In the genomic region with DNA sequence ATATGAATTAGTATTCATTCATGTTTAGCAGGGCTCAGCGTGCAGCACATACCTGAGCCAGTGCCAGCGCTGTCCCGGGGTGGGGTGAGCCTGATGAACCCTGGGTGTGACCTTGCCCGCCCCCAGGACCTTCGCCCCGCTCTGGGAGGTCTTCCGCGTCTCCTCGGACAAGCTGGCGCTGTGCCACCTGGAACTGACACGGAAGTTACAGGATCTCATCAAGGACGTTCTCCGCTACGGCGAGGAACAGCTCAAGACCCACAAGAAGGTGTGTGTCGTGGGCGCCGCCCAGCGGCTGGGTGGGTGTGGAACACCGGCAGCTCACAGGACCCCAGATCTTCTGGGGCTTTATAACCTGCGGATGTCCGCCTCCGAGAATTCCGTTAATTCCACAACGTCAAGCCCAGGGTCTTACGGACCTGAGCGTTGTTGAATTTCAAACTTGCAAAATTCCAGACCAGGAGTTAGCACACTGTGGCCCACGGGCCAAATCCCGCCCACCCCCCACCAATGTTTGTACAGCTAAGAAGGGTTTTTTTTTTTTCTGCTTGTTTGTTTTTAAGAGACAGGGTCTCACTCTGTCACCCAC, we compare ENCODE assay signal across 1 cellular context.
TF ChIP-seq lines count a peak whose summit lies in the region.

No MANE protein-coding gene starts in this region.

TF ChIP-seq in HepG2, 621 proteins besides CTCF, POLR2A, EP300 and RAD21 (continued from another document and continues in another):
- TF ChIP-seq, protein P1, sequence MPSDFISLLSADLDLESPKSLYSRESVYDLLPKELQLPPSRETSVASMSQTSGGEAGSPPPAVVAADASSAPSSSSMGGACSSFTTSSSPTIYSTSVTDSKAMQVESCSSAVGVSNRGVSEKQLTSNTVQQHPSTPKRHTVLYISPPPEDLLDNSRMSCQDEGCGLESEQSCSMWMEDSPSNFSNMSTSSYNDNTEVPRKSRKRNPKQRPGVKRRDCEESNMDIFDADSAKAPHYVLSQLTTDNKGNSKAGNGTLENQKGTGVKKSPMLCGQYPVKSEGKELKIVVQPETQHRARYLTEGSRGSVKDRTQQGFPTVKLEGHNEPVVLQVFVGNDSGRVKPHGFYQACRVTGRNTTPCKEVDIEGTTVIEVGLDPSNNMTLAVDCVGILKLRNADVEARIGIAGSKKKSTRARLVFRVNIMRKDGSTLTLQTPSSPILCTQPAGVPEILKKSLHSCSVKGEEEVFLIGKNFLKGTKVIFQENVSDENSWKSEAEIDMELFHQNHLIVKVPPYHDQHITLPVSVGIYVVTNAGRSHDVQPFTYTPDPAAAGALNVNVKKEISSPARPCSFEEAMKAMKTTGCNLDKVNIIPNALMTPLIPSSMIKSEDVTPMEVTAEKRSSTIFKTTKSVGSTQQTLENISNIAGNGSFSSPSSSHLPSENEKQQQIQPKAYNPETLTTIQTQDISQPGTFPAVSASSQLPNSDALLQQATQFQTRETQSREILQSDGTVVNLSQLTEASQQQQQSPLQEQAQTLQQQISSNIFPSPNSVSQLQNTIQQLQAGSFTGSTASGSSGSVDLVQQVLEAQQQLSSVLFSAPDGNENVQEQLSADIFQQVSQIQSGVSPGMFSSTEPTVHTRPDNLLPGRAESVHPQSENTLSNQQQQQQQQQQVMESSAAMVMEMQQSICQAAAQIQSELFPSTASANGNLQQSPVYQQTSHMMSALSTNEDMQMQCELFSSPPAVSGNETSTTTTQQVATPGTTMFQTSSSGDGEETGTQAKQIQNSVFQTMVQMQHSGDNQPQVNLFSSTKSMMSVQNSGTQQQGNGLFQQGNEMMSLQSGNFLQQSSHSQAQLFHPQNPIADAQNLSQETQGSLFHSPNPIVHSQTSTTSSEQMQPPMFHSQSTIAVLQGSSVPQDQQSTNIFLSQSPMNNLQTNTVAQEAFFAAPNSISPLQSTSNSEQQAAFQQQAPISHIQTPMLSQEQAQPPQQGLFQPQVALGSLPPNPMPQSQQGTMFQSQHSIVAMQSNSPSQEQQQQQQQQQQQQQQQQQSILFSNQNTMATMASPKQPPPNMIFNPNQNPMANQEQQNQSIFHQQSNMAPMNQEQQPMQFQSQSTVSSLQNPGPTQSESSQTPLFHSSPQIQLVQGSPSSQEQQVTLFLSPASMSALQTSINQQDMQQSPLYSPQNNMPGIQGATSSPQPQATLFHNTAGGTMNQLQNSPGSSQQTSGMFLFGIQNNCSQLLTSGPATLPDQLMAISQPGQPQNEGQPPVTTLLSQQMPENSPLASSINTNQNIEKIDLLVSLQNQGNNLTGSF (CRISPR knock-in tag; IDR thresholded peaks at IDR 0.05), result no peak
- TF ChIP-seq, protein P2, sequence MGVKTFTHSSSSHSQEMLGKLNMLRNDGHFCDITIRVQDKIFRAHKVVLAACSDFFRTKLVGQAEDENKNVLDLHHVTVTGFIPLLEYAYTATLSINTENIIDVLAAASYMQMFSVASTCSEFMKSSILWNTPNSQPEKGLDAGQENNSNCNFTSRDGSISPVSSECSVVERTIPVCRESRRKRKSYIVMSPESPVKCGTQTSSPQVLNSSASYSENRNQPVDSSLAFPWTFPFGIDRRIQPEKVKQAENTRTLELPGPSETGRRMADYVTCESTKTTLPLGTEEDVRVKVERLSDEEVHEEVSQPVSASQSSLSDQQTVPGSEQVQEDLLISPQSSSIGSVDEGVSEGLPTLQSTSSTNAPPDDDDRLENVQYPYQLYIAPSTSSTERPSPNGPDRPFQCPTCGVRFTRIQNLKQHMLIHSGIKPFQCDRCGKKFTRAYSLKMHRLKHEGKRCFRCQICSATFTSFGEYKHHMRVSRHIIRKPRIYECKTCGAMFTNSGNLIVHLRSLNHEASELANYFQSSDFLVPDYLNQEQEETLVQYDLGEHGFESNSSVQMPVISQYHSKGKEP (CRISPR knock-in tag; IDR thresholded peaks at IDR 0.05), result no peak
- TF ChIP-seq CBX5 (CRISPR knock-in tag; IDR thresholded peaks at IDR 0.05; ENCODE audit: borderline replicate concordance) (no peak), BRCA1 (CRISPR knock-in tag; IDR thresholded peaks at IDR 0.05) (0 out of 2 replicates have a peak, but pooled peaks have one; percentile 49), ZKSCAN8 (CRISPR knock-in tag; IDR thresholded peaks at IDR 0.05; ENCODE audit: borderline replicate concordance) (peak; percentile 76; the same call in 1 of the 2 replicates), ZNF496 (CRISPR knock-in tag; IDR thresholded peaks at IDR 0.05; ENCODE audit: insufficient replicate concordance) (no peak), RELA (CRISPR knock-in tag; IDR thresholded peaks at IDR 0.05) (no peak), ZSCAN20 (CRISPR knock-in tag; IDR thresholded peaks at IDR 0.05; ENCODE audit: borderline replicate concordance) (no peak), KDM6A (CRISPR knock-in tag; IDR thresholded peaks at IDR 0.05; ENCODE audit: low read depth) (no peak), ZNF468 (CRISPR knock-in tag; IDR thresholded peaks at IDR 0.05) (no peak), IRX3 (CRISPR knock-in tag; IDR thresholded peaks at IDR 0.05; ENCODE audit: borderline replicate concordance, low read depth) (no peak), FOXM1 (CRISPR knock-in tag; IDR thresholded peaks at IDR 0.05) (no peak), JARID2 (CRISPR knock-in tag; IDR thresholded peaks at IDR 0.05; ENCODE audit: insufficient replicate concordance) (no peak), ZFP36 (IDR thresholded peaks at IDR 0.05; ENCODE audit: borderline replicate concordance, low read depth, low read length, partially characterized antibody) (no peak), ZFP82 (CRISPR knock-in tag; IDR thresholded peaks at IDR 0.05; ENCODE audit: borderline replicate concordance) (no peak), POLR2AphosphoS2 (IDR thresholded peaks at IDR 0.05; ENCODE audit: low read depth, low read length) (no peak), ZNF841 (CRISPR knock-in tag; IDR thresholded peaks at IDR 0.05; ENCODE audit: borderline replicate concordance) (no peak), KLF11 (CRISPR knock-in tag; IDR thresholded peaks at IDR 0.05) (no peak), PLRG1 (conservative IDR thresholded peaks at IDR 0.05) (no peak), ZSCAN29 (CRISPR knock-in tag; conservative IDR thresholded peaks at IDR 0.05) (peak; percentile 34; the same call in 1 of the 2 replicates), GPN1 (CRISPR knock-in tag; IDR thresholded peaks at IDR 0.05; ENCODE audit: borderline replicate concordance) (no peak), AGO2 (optimal IDR thresholded peaks at IDR 0.05; ENCODE audit: low read depth, low read length) (no peak), ZNF780A (CRISPR knock-in tag; IDR thresholded peaks at IDR 0.05) (no peak), GATA4 (IDR thresholded peaks at IDR 0.05; ENCODE audit: borderline replicate concordance, low read depth) (no peak), ZNF703 (CRISPR knock-in tag; IDR thresholded peaks at IDR 0.05; ENCODE audit: borderline replicate concordance) (no peak), ZMYM4 (CRISPR knock-in tag; IDR thresholded peaks at IDR 0.05) (peak; percentile 82), ZNF256 (CRISPR knock-in tag; conservative IDR thresholded peaks at IDR 0.05) (no peak), ZNF263 (CRISPR knock-in tag; IDR thresholded peaks at IDR 0.05) (no peak), ZMYM2 (CRISPR knock-in tag; IDR thresholded peaks at IDR 0.05) (no peak; the same call in 1 of the 2 replicates), HNRNPH1 (optimal IDR thresholded peaks at IDR 0.05; ENCODE audit: low read depth, low read length) (no peak), RFX1 (IDR thresholded peaks at IDR 0.05) (no peak), GTF3A (CRISPR knock-in tag; conservative IDR thresholded peaks at IDR 0.05) (no peak), TBL1XR1 (IDR thresholded peaks at IDR 0.05; ENCODE audit: borderline replicate concordance, low read length, partially characterized antibody) (no peak), ZNF225 (CRISPR knock-in tag; IDR thresholded peaks at IDR 0.05) (no peak), ZNF572 (CRISPR knock-in tag; IDR thresholded peaks at IDR 0.05) (0 out of 2 replicates have a peak, but pooled peaks have one; percentile 40), ZNF607 (CRISPR knock-in tag; IDR thresholded peaks at IDR 0.05; ENCODE audit: borderline replicate concordance) (no peak), FOXJ3 (CRISPR knock-in tag; IDR thresholded peaks at IDR 0.05; ENCODE audit: borderline replicate concordance) (0 out of 2 replicates have a peak, but pooled peaks have one; percentile 17), ZNF768 (CRISPR knock-in tag; IDR thresholded peaks at IDR 0.05) (peak; percentile 25; the same call in 1 of the 2 replicates)
- TF ChIP-seq, protein P3, sequence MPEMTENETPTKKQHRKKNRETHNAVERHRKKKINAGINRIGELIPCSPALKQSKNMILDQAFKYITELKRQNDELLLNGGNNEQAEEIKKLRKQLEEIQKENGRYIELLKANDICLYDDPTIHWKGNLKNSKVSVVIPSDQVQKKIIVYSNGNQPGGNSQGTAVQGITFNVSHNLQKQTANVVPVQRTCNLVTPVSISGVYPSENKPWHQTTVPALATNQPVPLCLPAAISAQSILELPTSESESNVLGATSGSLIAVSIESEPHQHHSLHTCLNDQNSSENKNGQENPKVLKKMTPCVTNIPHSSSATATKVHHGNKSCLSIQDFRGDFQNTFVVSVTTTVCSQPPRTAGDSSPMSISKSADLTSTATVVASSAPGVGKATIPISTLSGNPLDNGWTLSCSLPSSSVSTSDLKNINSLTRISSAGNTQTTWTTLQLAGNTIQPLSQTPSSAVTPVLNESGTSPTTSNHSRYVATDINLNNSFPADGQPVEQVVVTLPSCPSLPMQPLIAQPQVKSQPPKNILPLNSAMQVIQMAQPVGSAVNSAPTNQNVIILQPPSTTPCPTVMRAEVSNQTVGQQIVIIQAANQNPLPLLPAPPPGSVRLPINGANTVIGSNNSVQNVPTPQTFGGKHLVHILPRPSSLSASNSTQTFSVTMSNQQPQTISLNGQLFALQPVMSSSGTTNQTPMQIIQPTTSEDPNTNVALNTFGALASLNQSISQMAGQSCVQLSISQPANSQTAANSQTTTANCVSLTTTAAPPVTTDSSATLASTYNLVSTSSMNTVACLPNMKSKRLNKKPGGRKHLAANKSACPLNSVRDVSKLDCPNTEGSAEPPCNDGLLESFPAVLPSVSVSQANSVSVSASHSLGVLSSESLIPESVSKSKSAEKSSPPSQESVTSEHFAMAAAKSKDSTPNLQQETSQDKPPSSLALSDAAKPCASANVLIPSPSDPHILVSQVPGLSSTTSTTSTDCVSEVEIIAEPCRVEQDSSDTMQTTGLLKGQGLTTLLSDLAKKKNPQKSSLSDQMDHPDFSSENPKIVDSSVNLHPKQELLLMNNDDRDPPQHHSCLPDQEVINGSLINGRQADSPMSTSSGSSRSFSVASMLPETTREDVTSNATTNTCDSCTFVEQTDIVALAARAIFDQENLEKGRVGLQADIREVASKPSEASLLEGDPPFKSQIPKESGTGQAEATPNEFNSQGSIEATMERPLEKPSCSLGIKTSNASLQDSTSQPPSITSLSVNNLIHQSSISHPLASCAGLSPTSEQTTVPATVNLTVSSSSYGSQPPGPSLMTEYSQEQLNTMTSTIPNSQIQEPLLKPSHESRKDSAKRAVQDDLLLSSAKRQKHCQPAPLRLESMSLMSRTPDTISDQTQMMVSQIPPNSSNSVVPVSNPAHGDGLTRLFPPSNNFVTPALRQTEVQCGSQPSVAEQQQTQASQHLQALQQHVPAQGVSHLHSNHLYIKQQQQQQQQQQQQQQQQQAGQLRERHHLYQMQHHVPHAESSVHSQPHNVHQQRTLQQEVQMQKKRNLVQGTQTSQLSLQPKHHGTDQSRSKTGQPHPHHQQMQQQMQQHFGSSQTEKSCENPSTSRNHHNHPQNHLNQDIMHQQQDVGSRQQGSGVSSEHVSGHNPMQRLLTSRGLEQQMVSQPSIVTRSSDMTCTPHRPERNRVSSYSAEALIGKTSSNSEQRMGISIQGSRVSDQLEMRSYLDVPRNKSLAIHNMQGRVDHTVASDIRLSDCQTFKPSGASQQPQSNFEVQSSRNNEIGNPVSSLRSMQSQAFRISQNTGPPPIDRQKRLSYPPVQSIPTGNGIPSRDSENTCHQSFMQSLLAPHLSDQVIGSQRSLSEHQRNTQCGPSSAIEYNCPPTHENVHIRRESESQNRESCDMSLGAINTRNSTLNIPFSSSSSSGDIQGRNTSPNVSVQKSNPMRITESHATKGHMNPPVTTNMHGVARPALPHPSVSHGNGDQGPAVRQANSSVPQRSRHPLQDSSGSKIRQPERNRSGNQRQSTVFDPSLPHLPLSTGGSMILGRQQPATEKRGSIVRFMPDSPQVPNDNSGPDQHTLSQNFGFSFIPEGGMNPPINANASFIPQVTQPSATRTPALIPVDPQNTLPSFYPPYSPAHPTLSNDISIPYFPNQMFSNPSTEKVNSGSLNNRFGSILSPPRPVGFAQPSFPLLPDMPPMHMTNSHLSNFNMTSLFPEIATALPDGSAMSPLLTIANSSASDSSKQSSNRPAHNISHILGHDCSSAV (CRISPR knock-in tag; IDR thresholded peaks at IDR 0.05; ENCODE audit: borderline replicate concordance), result no peak
- TF ChIP-seq, protein P4, sequence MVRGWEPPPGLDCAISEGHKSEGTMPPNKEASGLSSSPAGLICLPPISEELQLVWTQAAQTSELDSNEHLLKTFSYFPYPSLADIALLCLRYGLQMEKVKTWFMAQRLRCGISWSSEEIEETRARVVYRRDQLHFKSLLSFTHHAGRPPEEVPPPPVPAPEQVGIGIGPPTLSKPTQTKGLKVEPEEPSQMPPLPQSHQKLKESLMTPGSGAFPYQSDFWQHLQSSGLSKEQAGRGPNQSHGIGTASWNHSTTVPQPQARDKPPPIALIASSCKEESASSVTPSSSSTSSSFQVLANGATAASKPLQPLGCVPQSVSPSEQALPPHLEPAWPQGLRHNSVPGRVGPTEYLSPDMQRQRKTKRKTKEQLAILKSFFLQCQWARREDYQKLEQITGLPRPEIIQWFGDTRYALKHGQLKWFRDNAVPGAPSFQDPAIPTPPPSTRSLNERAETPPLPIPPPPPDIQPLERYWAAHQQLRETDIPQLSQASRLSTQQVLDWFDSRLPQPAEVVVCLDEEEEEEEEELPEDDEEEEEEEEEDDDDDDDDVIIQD (CRISPR knock-in tag; IDR thresholded peaks at IDR 0.05; ENCODE audit: low read depth), result no peak
- TF ChIP-seq, protein P5, sequence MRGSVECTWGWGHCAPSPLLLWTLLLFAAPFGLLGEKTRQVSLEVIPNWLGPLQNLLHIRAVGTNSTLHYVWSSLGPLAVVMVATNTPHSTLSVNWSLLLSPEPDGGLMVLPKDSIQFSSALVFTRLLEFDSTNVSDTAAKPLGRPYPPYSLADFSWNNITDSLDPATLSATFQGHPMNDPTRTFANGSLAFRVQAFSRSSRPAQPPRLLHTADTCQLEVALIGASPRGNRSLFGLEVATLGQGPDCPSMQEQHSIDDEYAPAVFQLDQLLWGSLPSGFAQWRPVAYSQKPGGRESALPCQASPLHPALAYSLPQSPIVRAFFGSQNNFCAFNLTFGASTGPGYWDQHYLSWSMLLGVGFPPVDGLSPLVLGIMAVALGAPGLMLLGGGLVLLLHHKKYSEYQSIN (CRISPR knock-in tag; IDR thresholded peaks at IDR 0.05; ENCODE audit: borderline replicate concordance), result no peak
- TF ChIP-seq, protein P6, sequence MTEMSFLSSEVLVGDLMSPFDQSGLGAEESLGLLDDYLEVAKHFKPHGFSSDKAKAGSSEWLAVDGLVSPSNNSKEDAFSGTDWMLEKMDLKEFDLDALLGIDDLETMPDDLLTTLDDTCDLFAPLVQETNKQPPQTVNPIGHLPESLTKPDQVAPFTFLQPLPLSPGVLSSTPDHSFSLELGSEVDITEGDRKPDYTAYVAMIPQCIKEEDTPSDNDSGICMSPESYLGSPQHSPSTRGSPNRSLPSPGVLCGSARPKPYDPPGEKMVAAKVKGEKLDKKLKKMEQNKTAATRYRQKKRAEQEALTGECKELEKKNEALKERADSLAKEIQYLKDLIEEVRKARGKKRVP (CRISPR knock-in tag; IDR thresholded peaks at IDR 0.05), result no peak
